ENCODE assay signal across 8 cellular contexts in the genomic region with DNA sequence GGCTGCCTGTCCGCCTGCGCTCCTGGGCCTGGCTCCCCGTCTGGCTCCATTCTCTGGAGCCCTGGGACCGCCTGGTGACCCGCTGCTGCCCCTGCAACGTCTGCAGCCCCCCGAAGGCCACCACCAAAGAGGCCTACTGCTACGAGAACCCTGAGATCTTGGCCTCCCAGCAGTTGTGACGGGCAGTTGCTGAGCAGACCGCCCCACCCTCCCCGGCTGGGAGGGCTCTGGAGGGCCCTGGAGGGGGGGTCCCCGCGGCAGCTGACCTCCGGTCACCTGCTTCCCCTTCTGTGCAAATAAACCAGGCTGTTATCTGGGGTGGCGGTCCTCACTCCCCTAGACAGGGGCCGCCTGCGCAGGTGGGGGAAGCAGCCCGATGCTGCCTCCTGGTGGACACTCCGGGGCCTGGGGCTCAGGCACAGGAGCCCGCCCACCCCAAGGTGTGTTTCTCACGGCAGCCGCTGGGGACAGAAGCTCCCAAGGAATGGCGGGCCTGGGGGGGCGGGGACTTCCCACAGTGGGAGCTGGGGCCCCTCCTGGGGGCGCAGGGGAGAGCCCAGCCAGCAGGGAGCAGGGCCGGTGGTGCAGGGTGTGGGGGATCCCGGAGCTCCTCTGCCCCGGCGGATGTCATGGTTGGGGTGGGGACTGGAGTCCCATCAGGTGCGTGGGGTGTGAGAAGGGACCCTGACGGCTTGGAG. TPM values are rescaled to one million over a fixed set of nuclear protein-coding genes. Genes with fewer than 3 reads are reported as not detected.
DNase-seq lines count a peak whose midpoint lies in the region; ATAC-seq, FAIRE-seq and TF ChIP-seq lines count a peak whose summit lies in the region.

No MANE protein-coding gene starts in this region.

- ATAC-seq in HG02798 (IDR thresholded peaks at IDR 0.05; ENCODE audit: poor library complexity, unreplicated experiment) (peak; percentile 20), HepG2 (peak; percentile 54), GM19395 (IDR thresholded peaks at IDR 0.05; ENCODE audit: unreplicated experiment) (no peak)
- ATAC-seq in activated CD4-positive, alpha-beta T cell treated with anti-CD3 and anti-CD28 coated beads for 36 hours = peak; percentile 33

- H3K79me2 ChIP-seq in HepG2 (ENCODE audit: insufficient read depth, low read length) = peaks cover 15% of the 10 kb centered on the region

- intact Hi-C loops in activated CD4-positive, alpha-beta T cell treated with anti-CD3 and anti-CD28 coated beads for 36 hours (cut with DNase I, micrococcal nuclease) = loop anchor here (1.0 to 5.0 kb wide), 4 partner anchors 13 to 189 kb away; partner anchors contain the start of genes ANAPC2 (in 1 of the 2), NPDC1 (in 1 of the 2), SSNA1 (in 1 of the 2) and TPRN (in 1 of the 2)
- intact Hi-C loops in HepG2 (cut with micrococcal nuclease; ENCODE audit: unreplicated experiment) = loop anchor here (2.0 kb wide), 1 partner anchor 14 kb away; the partner anchor contains the start of gene RNF208

- TF ChIP-seq POLR2A in HepG2 (IDR thresholded peaks at IDR 0.05; ENCODE audit: insufficient read depth in 1 of 2, low read depth in 2 of 2, low read length in 2 of 2) = no peak

- no peaks in the 10 kb centered on the region for H3K36me3 ChIP-seq in CD8-positive, alpha-beta memory T cell (ENCODE audit: insufficient read depth, low read length)
- no peaks in the 10 kb centered on the region for H3K36me3 ChIP-seq in HepG2 (replicated peaks in 1 of 2; ENCODE audit: control insufficient read depth in 1 of 2, insufficient read depth in 2 of 2, low read length in 2 of 2)

- peak overlapping the region; percentile 85 for H3K4me2 ChIP-seq in HepG2 (ENCODE audit: low read depth, low read length)

- POLR2A ChIA-PET in CD8-positive, alpha-beta memory T cell (lab: Charles Lee) = interaction anchor here (0.6 to 1.0 kb wide), 3 partner anchors 18 to 141 kb away, joined by 3 to 4 read pairs (median 3); no protein-coding TSS in a partner anchor
- POLR2A ChIA-PET in activated CD4-positive, alpha-beta T cell treated with anti-CD3 and anti-CD28 coated beads for 36 hours (lab: Charles Lee) = interaction anchor here (0.8 to 0.9 kb wide), 4 partner anchors 8 to 109 kb away, joined by 3 to 5 read pairs (median 4); partner anchors contain the start of gene NELFB
- POLR2A ChIA-PET in HepG2 (lab: Yijun Ruan, JAX) = interaction anchor here (0.6 to 7.4 kb wide), 21 partner anchors 9 to 181 kb away, joined by 3 to 78 read pairs (median 4); partner anchors contain the start of genes ANAPC2, CYSRT1, LRRC26 and MAN1B1

- H3K4me3 ChIP-seq in CD8-positive, alpha-beta memory T cell (ENCODE audit: low read length) = no peak overlapping the region
- peak overlapping the region; percentile 67 to 81 (median 72) for H3K4me3 ChIP-seq in HepG2 (replicated peaks in 1 of 3; ENCODE audit: insufficient read depth in 1 of 3, low read depth in 2 of 3, low read length in 3 of 3)

- H4K20me1 ChIP-seq in HepG2 (ENCODE audit: insufficient read depth, low read length) = no peaks in the 10 kb centered on the region

- peak overlapping the region; percentile 72 for H3K9ac ChIP-seq in HepG2 (ENCODE audit: insufficient read depth, low read depth, low read length)

- H3K4me3 Mint-ChIP-seq in CD8-positive, alpha-beta memory T cell = peak overlapping the region in 2 of 7 donors; percentile 37 to 40
- no peak overlapping the region for H3K4me3 Mint-ChIP-seq in activated CD4-positive, alpha-beta T cell treated with anti-CD3 and anti-CD28 coated beads for 36 hours
- H3K4me3 Mint-ChIP-seq in chondrocyte (ENCODE audit: unreplicated experiment) = no peak overlapping the region

- TF ChIP-seq EP300 in HepG2 (IDR thresholded peaks at IDR 0.05; ENCODE audit: low read depth in 2 of 2, low read length in 2 of 2) (peak in 1 of 2 experiments; percentile 52; a peak in 2 of 4 replicates), HepG2 (CRISPR knock-in tag; IDR thresholded peaks at IDR 0.05; ENCODE audit: borderline replicate concordance) (no peak; the same call in 1 of the 2 replicates)

- no TSS peak for BruUV-seq in HepG2 (replicated peaks; lab: Mats Ljungman, UMichigan)

- H3K9me3 ChIP-seq in CD8-positive, alpha-beta memory T cell (ENCODE audit: low read length) = no peaks in the 10 kb centered on the region
- no peaks in the 10 kb centered on the region for H3K9me3 ChIP-seq in HepG2 (ENCODE audit: low read length)

- H3K4me1 ChIP-seq in CD8-positive, alpha-beta memory T cell (ENCODE audit: insufficient read depth, low read length) = peaks cover 12% of the 10 kb centered on the region
- H3K4me1 ChIP-seq in HepG2 (ENCODE audit: insufficient read depth, low read length) = peaks cover 51% of the 10 kb centered on the region

- H3K27me3 ChIP-seq in CD8-positive, alpha-beta memory T cell (ENCODE audit: insufficient read depth, low read length, poor library complexity, severe bottlenecking) = no peaks in the 10 kb centered on the region
- no peaks in the 10 kb centered on the region for H3K27me3 ChIP-seq in HepG2 (ENCODE audit: control insufficient read depth in 1 of 2, insufficient read depth in 2 of 2, low read length in 2 of 2)

- in situ Hi-C loops in HepG2 (cut with HindIII; ENCODE audit: extremely low pct_ligation_motif_present, low pct_unique_long_range_greater_than_20kb) = no loop called here

- H3K9me3 Mint-ChIP-seq in CD8-positive, alpha-beta memory T cell = no peaks in the 10 kb centered on the region
- H3K9me3 Mint-ChIP-seq in activated CD4-positive, alpha-beta T cell treated with anti-CD3 and anti-CD28 coated beads for 36 hours (ENCODE audit: low read depth) = no peaks in the 10 kb centered on the region
- H3K9me3 Mint-ChIP-seq in chondrocyte (ENCODE audit: low read depth) = no peaks in the 10 kb centered on the region

- peak; percentile 83 to 93 (median 87) for DNase-seq in CD8-positive, alpha-beta memory T cell
- peak; percentile 72 for DNase-seq in NCI-H510A treated with DMSO at 0.1 percent for 48 hours (lab: John Stamatoyannopoulos, UW)
- DNase-seq in activated CD4-positive, alpha-beta T cell treated with anti-CD3 and anti-CD28 coated beads for 36 hours = peak; percentile 96
- no peak for DNase-seq in chondrocyte (ENCODE audit: low spot score)
- peak; percentile 87 for DNase-seq in HepG2 (ENCODE audit: low spot score)
- DNase-seq in stimulated activated CD4-positive, alpha-beta T cell treated with anti-CD3 and anti-CD28 coated beads, Interleukin-4, amount 100 ng/mL, for 1 hour = peak; percentile 94

- FAIRE-seq in HepG2 (lab: Jason Lieb, UNC) = peak; percentile 80

- peaks cover 4 to 11% of the 10 kb centered on the region in 2 donors for H3K27me3 Mint-ChIP-seq in CD8-positive, alpha-beta memory T cell
- H3K27me3 Mint-ChIP-seq in activated CD4-positive, alpha-beta T cell treated with anti-CD3 and anti-CD28 coated beads for 36 hours = peaks cover 2% of the 10 kb centered on the region
- H3K27me3 Mint-ChIP-seq in chondrocyte (ENCODE audit: low read depth) = no peaks in the 10 kb centered on the region

- H2AFZ ChIP-seq in HepG2 (ENCODE audit: low read length) = no peak overlapping the region

- H3K27ac Mint-ChIP-seq in CD8-positive, alpha-beta memory T cell = peak overlapping the region in 1 of 8 donors; percentile 62
- no peak overlapping the region for H3K27ac Mint-ChIP-seq in activated CD4-positive, alpha-beta T cell treated with anti-CD3 and anti-CD28 coated beads for 36 hours
- H3K27ac Mint-ChIP-seq in chondrocyte (ENCODE audit: unreplicated experiment) = no peak overlapping the region

- no CpG with 5 or more reads among the region's 31 CpGs for WGBS in HepG2 (ENCODE audit: low lambda C conversion rate)

- peak overlapping the region; percentile 27 for H3K27ac ChIP-seq in CD8-positive, alpha-beta memory T cell (ENCODE audit: low read depth, low read length)
- H3K27ac ChIP-seq in HepG2 (ENCODE audit: extremely low read length, insufficient read depth, low read length) = peak overlapping the region; percentile 68

- H3K36me3 Mint-ChIP-seq in CD8-positive, alpha-beta memory T cell = peaks cover 0 to 3% (median 0%) of the 10 kb centered on the region in 3 donors
- peaks cover 3% of the 10 kb centered on the region for H3K36me3 Mint-ChIP-seq in activated CD4-positive, alpha-beta T cell treated with anti-CD3 and anti-CD28 coated beads for 36 hours (ENCODE audit: low read depth)
- H3K36me3 Mint-ChIP-seq in chondrocyte (ENCODE audit: low read depth) = no peaks in the 10 kb centered on the region

- TF ChIP-seq CTCF in chondrocyte (IDR thresholded peaks at IDR 0.05) (peak; percentile 99), HepG2 (CRISPR knock-in tag; IDR thresholded peaks at IDR 0.05) (peak; percentile 99)

- TF ChIP-seq RAD21 in HepG2 (CRISPR knock-in tag; IDR thresholded peaks at IDR 0.05) = peak; percentile 94

- CTCF ChIA-PET in CD8-positive, alpha-beta memory T cell (lab: Charles Lee) = interaction anchor here (0.6 to 2.4 kb wide), 36 partner anchors 9 to 822 kb away, joined by 3 to 18 read pairs (median 4); partner anchors contain the start of genes CYSRT1, DPP7, MAN1B1 and NELFB
- CTCF ChIA-PET in activated CD4-positive, alpha-beta T cell treated with anti-CD3 and anti-CD28 coated beads for 36 hours (lab: Charles Lee) = interaction anchor here (0.6 to 1.6 kb wide), 33 partner anchors 9 to 407 kb away, joined by 3 to 23 read pairs (median 5); partner anchors contain the start of genes CYSRT1, MAN1B1, NELFB and RNF208
- CTCF ChIA-PET in HepG2 (lab: Yijun Ruan, JAX; ENCODE audit: low intra/inter-chr PET ratio, low total read pairs) = interaction anchor here (0.9 to 2.6 kb wide), 9 partner anchors 9 to 118 kb away, joined by 3 to 19 read pairs (median 3); partner anchors contain the start of genes ANAPC2, SSNA1 and TOR4A

- H3K4me1 Mint-ChIP-seq in CD8-positive, alpha-beta memory T cell = peaks cover 5 to 31% (median 6%) of the 10 kb centered on the region in 3 donors
- peaks cover 12% of the 10 kb centered on the region for H3K4me1 Mint-ChIP-seq in activated CD4-positive, alpha-beta T cell treated with anti-CD3 and anti-CD28 coated beads for 36 hours
- peaks cover 11% of the 10 kb centered on the region for H3K4me1 Mint-ChIP-seq in chondrocyte (ENCODE audit: low read depth)

RNA-seq across cellular contexts. Expression of gene TUBB4B, which starts 4.7 kb away (rescaled TPM):
- 100 to 1,000 TPM; 322 to 331 TPM for total RNA-seq in CD8-positive, alpha-beta memory T cell
- 64.6 TPM for polyA plus RNA-seq in CD8-positive, alpha-beta memory T cell
- 100 to 1,000 TPM; 264 to 278 TPM for total RNA-seq in activated CD4-positive, alpha-beta T cell treated with anti-CD3 and anti-CD28 coated beads for 36 hours
- total RNA-seq in chondrocyte = 117 to 155 TPM (median 121 TPM) in 3 replicates
- total RNA-seq in HepG2 (2016; rRNA removed; fragmentation: Illumina TruSeq; extraction: Trizol) = 412 and 481 TPM in 2 replicates
- total RNA-seq in HepG2 (2016; cell fraction: cytosol; rRNA removed; fragmentation: Illumina TruSeq; extraction: Trizol; ENCODE audit: low read depth) = 96.3 and 106 TPM in 2 replicates
- 424 and 467 TPM in 2 replicates for total RNA-seq in HepG2 (2016; cell fraction: insoluble cytoplasmic fraction; rRNA removed; fragmentation: Illumina TruSeq; extraction: Trizol)
- 128 TPM in 2 replicates for total RNA-seq in HepG2 (2016; cell fraction: membrane; rRNA removed; fragmentation: Illumina TruSeq; extraction: Trizol)
- total RNA-seq in HepG2 (2016; cell fraction: nucleus; rRNA removed; fragmentation: Illumina TruSeq; extraction: Trizol) = 195 and 203 TPM in 2 replicates
- polyA plus RNA-seq in HepG2 (2011; rRNA removed) = 182 and 243 TPM in 2 replicates
- polyA plus RNA-seq in HepG2 (2011; cell fraction: cytosol; rRNA removed) = 251 and 293 TPM in 2 replicates
- polyA plus RNA-seq in HepG2 (2011; cell fraction: nucleus; rRNA removed) = 210 and 235 TPM in 2 replicates
- 190 and 205 TPM in 2 replicates for polyA plus RNA-seq in HepG2 (2012)
- 115 and 121 TPM in 2 replicates for polyA plus RNA-seq in HepG2 (2016; cell fraction: cytosol; fragmentation: Illumina TruSeq; extraction: Trizol; ENCODE audit: low read depth)
- 587 and 625 TPM in 2 replicates for polyA plus RNA-seq in HepG2 (2016; cell fraction: insoluble cytoplasmic fraction; fragmentation: Illumina TruSeq; extraction: Trizol; ENCODE audit: low read depth)
- 115 and 122 TPM in 2 replicates for polyA plus RNA-seq in HepG2 (2016; cell fraction: membrane; fragmentation: Illumina TruSeq; extraction: Trizol; ENCODE audit: low read depth)
- 355 and 369 TPM in 2 replicates for polyA plus RNA-seq in HepG2 (2016; cell fraction: nucleus; fragmentation: Illumina TruSeq; extraction: Trizol; ENCODE audit: insufficient read depth, low read depth)
- 270 and 721 TPM in 2 replicates for polyA minus RNA-seq in HepG2 (2011; rRNA and poly(A)+ RNA removed; ENCODE audit: low replicate concordance)
- 140 and 144 TPM in 2 replicates for polyA minus RNA-seq in HepG2 (2011; cell fraction: cytosol; rRNA and poly(A)+ RNA removed)
- 74.6 and 75.6 TPM in 2 replicates for polyA minus RNA-seq in HepG2 (2011; cell fraction: nucleus; rRNA and poly(A)+ RNA removed)

RNA-seq across cellular contexts. Expression of gene SLC34A3, which starts 5.7 kb away (rescaled TPM):
- total RNA-seq in CD8-positive, alpha-beta memory T cell = not detected
- not detected for polyA plus RNA-seq in CD8-positive, alpha-beta memory T cell
- total RNA-seq in activated CD4-positive, alpha-beta T cell treated with anti-CD3 and anti-CD28 coated beads for 36 hours = not detected
- total RNA-seq in chondrocyte (not detected in 3 replicates), HepG2 (2016; rRNA removed; fragmentation: Illumina TruSeq; extraction: Trizol) (0.38 and 1.0 TPM in 2 replicates)
- 0.97 and 1.3 TPM in 2 replicates for total RNA-seq in HepG2 (2016; cell fraction: cytosol; rRNA removed; fragmentation: Illumina TruSeq; extraction: Trizol; ENCODE audit: low read depth)
- 0.51 and 0.97 TPM in 2 replicates for total RNA-seq in HepG2 (2016; cell fraction: insoluble cytoplasmic fraction; rRNA removed; fragmentation: Illumina TruSeq; extraction: Trizol)
- total RNA-seq in HepG2 (2016; cell fraction: membrane; rRNA removed; fragmentation: Illumina TruSeq; extraction: Trizol) = 0.74 and 0.76 TPM in 2 replicates
- 0.60 and 0.81 TPM in 2 replicates for total RNA-seq in HepG2 (2016; cell fraction: nucleus; rRNA removed; fragmentation: Illumina TruSeq; extraction: Trizol)
- polyA plus RNA-seq in HepG2 (2011; rRNA removed) = 0.07 and 0.20 TPM in 2 replicates
- polyA plus RNA-seq in HepG2 (2011; cell fraction: cytosol; rRNA removed) = 0.09 and 0.16 TPM in 2 replicates
- polyA plus RNA-seq in HepG2 (2011; cell fraction: nucleus; rRNA removed) = 0.33 and 0.50 TPM in 2 replicates
- polyA plus RNA-seq in HepG2 (2012) = 0.21 and 0.60 TPM in 2 replicates
- polyA plus RNA-seq in HepG2 (2016; cell fraction: cytosol; fragmentation: Illumina TruSeq; extraction: Trizol; ENCODE audit: low read depth) = 0.59 and 0.93 TPM in 2 replicates
- polyA plus RNA-seq in HepG2 (2016; cell fraction: insoluble cytoplasmic fraction; fragmentation: Illumina TruSeq; extraction: Trizol; ENCODE audit: low read depth) = 0.58 and 0.62 TPM in 2 replicates
- 0.52 and 0.70 TPM in 2 replicates for polyA plus RNA-seq in HepG2 (2016; cell fraction: membrane; fragmentation: Illumina TruSeq; extraction: Trizol; ENCODE audit: low read depth)
- 1.2 and 1.8 TPM in 2 replicates for polyA plus RNA-seq in HepG2 (2016; cell fraction: nucleus; fragmentation: Illumina TruSeq; extraction: Trizol; ENCODE audit: insufficient read depth, low read depth)
- polyA minus RNA-seq in HepG2 (2011; rRNA and poly(A)+ RNA removed; ENCODE audit: low replicate concordance) = 0.12 and 0.20 TPM in 2 replicates
- polyA minus RNA-seq in HepG2 (2011; cell fraction: cytosol; rRNA and poly(A)+ RNA removed) = not detected in 2 replicates
- polyA minus RNA-seq in HepG2 (2011; cell fraction: nucleus; rRNA and poly(A)+ RNA removed) = not detected in 2 replicates

RNA-seq across cellular contexts. Expression of gene RNF224, which starts 9.1 kb away (rescaled TPM):
- total RNA-seq in CD8-positive, alpha-beta memory T cell = not detected
- not detected for polyA plus RNA-seq in CD8-positive, alpha-beta memory T cell
- total RNA-seq in activated CD4-positive, alpha-beta T cell treated with anti-CD3 and anti-CD28 coated beads for 36 hours = not detected
- total RNA-seq in chondrocyte (0.22 TPM in 1 of 3 replicates, not detected in the others), HepG2 (2016; rRNA removed; fragmentation: Illumina TruSeq; extraction: Trizol) (0.09 and 0.10 TPM in 2 replicates)
- total RNA-seq in HepG2 (2016; cell fraction: cytosol; rRNA removed; fragmentation: Illumina TruSeq; extraction: Trizol; ENCODE audit: low read depth) = not detected in 2 replicates
- not detected in 2 replicates for total RNA-seq in HepG2 (2016; cell fraction: insoluble cytoplasmic fraction; rRNA removed; fragmentation: Illumina TruSeq; extraction: Trizol)
- 0.12 TPM in 1 of 2 replicates, not detected in the other for total RNA-seq in HepG2 (2016; cell fraction: membrane; rRNA removed; fragmentation: Illumina TruSeq; extraction: Trizol)
- total RNA-seq in HepG2 (2016; cell fraction: nucleus; rRNA removed; fragmentation: Illumina TruSeq; extraction: Trizol) = not detected in 2 replicates
- not detected in 2 replicates for polyA plus RNA-seq in HepG2 (2011; rRNA removed)
- 0.03 and 0.04 TPM in 2 replicates for polyA plus RNA-seq in HepG2 (2011; cell fraction: cytosol; rRNA removed)
- 0.07 and 0.11 TPM in 2 replicates for polyA plus RNA-seq in HepG2 (2011; cell fraction: nucleus; rRNA removed)
- 0.33 and 0.51 TPM in 2 replicates for polyA plus RNA-seq in HepG2 (2012)
- not detected in 2 replicates for polyA plus RNA-seq in HepG2 (2016; cell fraction: cytosol; fragmentation: Illumina TruSeq; extraction: Trizol; ENCODE audit: low read depth)
- polyA plus RNA-seq in HepG2 (2016; cell fraction: insoluble cytoplasmic fraction; fragmentation: Illumina TruSeq; extraction: Trizol; ENCODE audit: low read depth) = 0.25 TPM in 1 of 2 replicates, not detected in the other
- polyA plus RNA-seq in HepG2 (2016; cell fraction: membrane; fragmentation: Illumina TruSeq; extraction: Trizol; ENCODE audit: low read depth) = not detected in 2 replicates
- 0.25 TPM in 1 of 2 replicates, not detected in the other for polyA plus RNA-seq in HepG2 (2016; cell fraction: nucleus; fragmentation: Illumina TruSeq; extraction: Trizol; ENCODE audit: insufficient read depth, low read depth)
- polyA minus RNA-seq in HepG2 (2011; rRNA and poly(A)+ RNA removed; ENCODE audit: low replicate concordance) = 0.10 and 0.44 TPM in 2 replicates
- not detected in 2 replicates for polyA minus RNA-seq in HepG2 (2011; cell fraction: cytosol; rRNA and poly(A)+ RNA removed)
- 0.26 TPM in 1 of 2 replicates, not detected in the other for polyA minus RNA-seq in HepG2 (2011; cell fraction: nucleus; rRNA and poly(A)+ RNA removed)

RNA-seq across cellular contexts. Expression of gene CYSRT1, which starts 11.4 kb away (rescaled TPM):
- under 1 TPM; 0.58 to 0.66 TPM for total RNA-seq in CD8-positive, alpha-beta memory T cell
- polyA plus RNA-seq in CD8-positive, alpha-beta memory T cell = 0.32 TPM
- under 1 TPM; 0.23 to 0.42 TPM for total RNA-seq in activated CD4-positive, alpha-beta T cell treated with anti-CD3 and anti-CD28 coated beads for 36 hours
- total RNA-seq in chondrocyte (0.44 to 0.92 TPM (median 0.79 TPM) in 3 replicates), HepG2 (2016; rRNA removed; fragmentation: Illumina TruSeq; extraction: Trizol) (2.1 and 3.4 TPM in 2 replicates)
- 1.8 and 1.9 TPM in 2 replicates for total RNA-seq in HepG2 (2016; cell fraction: cytosol; rRNA removed; fragmentation: Illumina TruSeq; extraction: Trizol; ENCODE audit: low read depth)
- 2.7 and 3.3 TPM in 2 replicates for total RNA-seq in HepG2 (2016; cell fraction: insoluble cytoplasmic fraction; rRNA removed; fragmentation: Illumina TruSeq; extraction: Trizol)
- 1.3 and 1.4 TPM in 2 replicates for total RNA-seq in HepG2 (2016; cell fraction: membrane; rRNA removed; fragmentation: Illumina TruSeq; extraction: Trizol)
- total RNA-seq in HepG2 (2016; cell fraction: nucleus; rRNA removed; fragmentation: Illumina TruSeq; extraction: Trizol) = 1.1 and 1.2 TPM in 2 replicates
- 1.5 and 1.7 TPM in 2 replicates for polyA plus RNA-seq in HepG2 (2011; rRNA removed)
- 0.82 and 1.8 TPM in 2 replicates for polyA plus RNA-seq in HepG2 (2011; cell fraction: cytosol; rRNA removed)
- 0.95 and 1.2 TPM in 2 replicates for polyA plus RNA-seq in HepG2 (2011; cell fraction: nucleus; rRNA removed)
- 0.80 and 1.1 TPM in 2 replicates for polyA plus RNA-seq in HepG2 (2012)
- 1.2 and 1.3 TPM in 2 replicates for polyA plus RNA-seq in HepG2 (2016; cell fraction: cytosol; fragmentation: Illumina TruSeq; extraction: Trizol; ENCODE audit: low read depth)
- polyA plus RNA-seq in HepG2 (2016; cell fraction: insoluble cytoplasmic fraction; fragmentation: Illumina TruSeq; extraction: Trizol; ENCODE audit: low read depth) = 3.0 and 3.6 TPM in 2 replicates
- 1.1 and 1.3 TPM in 2 replicates for polyA plus RNA-seq in HepG2 (2016; cell fraction: membrane; fragmentation: Illumina TruSeq; extraction: Trizol; ENCODE audit: low read depth)
- 1.2 and 2.1 TPM in 2 replicates for polyA plus RNA-seq in HepG2 (2016; cell fraction: nucleus; fragmentation: Illumina TruSeq; extraction: Trizol; ENCODE audit: insufficient read depth, low read depth)
- polyA minus RNA-seq in HepG2 (2011; rRNA and poly(A)+ RNA removed; ENCODE audit: low replicate concordance) = 2.1 and 2.5 TPM in 2 replicates
- 0.49 and 0.97 TPM in 2 replicates for polyA minus RNA-seq in HepG2 (2011; cell fraction: cytosol; rRNA and poly(A)+ RNA removed)
- polyA minus RNA-seq in HepG2 (2011; cell fraction: nucleus; rRNA and poly(A)+ RNA removed) = 0.52 and 0.87 TPM in 2 replicates

RNA-seq across cellular contexts. Expression of gene RNF208, which starts 14.3 kb away (rescaled TPM):
- 1 to 10 TPM; 2.7 to 3.3 TPM for total RNA-seq in CD8-positive, alpha-beta memory T cell
- polyA plus RNA-seq in CD8-positive, alpha-beta memory T cell = not detected
- total RNA-seq in activated CD4-positive, alpha-beta T cell treated with anti-CD3 and anti-CD28 coated beads for 36 hours = 1 to 10 TPM; 7.1 to 8.9 TPM
- total RNA-seq in chondrocyte (3.3 to 4.4 TPM (median 3.6 TPM) in 3 replicates), HepG2 (2016; rRNA removed; fragmentation: Illumina TruSeq; extraction: Trizol) (1.8 and 2.1 TPM in 2 replicates)
- total RNA-seq in HepG2 (2016; cell fraction: cytosol; rRNA removed; fragmentation: Illumina TruSeq; extraction: Trizol; ENCODE audit: low read depth) = 1.2 and 1.4 TPM in 2 replicates
- total RNA-seq in HepG2 (2016; cell fraction: insoluble cytoplasmic fraction; rRNA removed; fragmentation: Illumina TruSeq; extraction: Trizol) = 1.2 and 2.1 TPM in 2 replicates
- total RNA-seq in HepG2 (2016; cell fraction: membrane; rRNA removed; fragmentation: Illumina TruSeq; extraction: Trizol) = 3.7 and 4.2 TPM in 2 replicates
- total RNA-seq in HepG2 (2016; cell fraction: nucleus; rRNA removed; fragmentation: Illumina TruSeq; extraction: Trizol) = 0.99 and 1.3 TPM in 2 replicates
- 1.6 and 2.0 TPM in 2 replicates for polyA plus RNA-seq in HepG2 (2011; rRNA removed)
- 0.99 and 1.4 TPM in 2 replicates for polyA plus RNA-seq in HepG2 (2011; cell fraction: cytosol; rRNA removed)
- polyA plus RNA-seq in HepG2 (2011; cell fraction: nucleus; rRNA removed) = 14.1 and 17.8 TPM in 2 replicates
- polyA plus RNA-seq in HepG2 (2012) = 9.0 and 16.1 TPM in 2 replicates
- polyA plus RNA-seq in HepG2 (2016; cell fraction: cytosol; fragmentation: Illumina TruSeq; extraction: Trizol; ENCODE audit: low read depth) = 28.1 and 30.5 TPM in 2 replicates
- 15.2 and 22.0 TPM in 2 replicates for polyA plus RNA-seq in HepG2 (2016; cell fraction: insoluble cytoplasmic fraction; fragmentation: Illumina TruSeq; extraction: Trizol; ENCODE audit: low read depth)
- polyA plus RNA-seq in HepG2 (2016; cell fraction: membrane; fragmentation: Illumina TruSeq; extraction: Trizol; ENCODE audit: low read depth) = 36.0 and 38.6 TPM in 2 replicates
- polyA plus RNA-seq in HepG2 (2016; cell fraction: nucleus; fragmentation: Illumina TruSeq; extraction: Trizol; ENCODE audit: insufficient read depth, low read depth) = 23.4 and 23.9 TPM in 2 replicates
- 4.1 TPM in 1 of 2 replicates, not detected in the other for polyA minus RNA-seq in HepG2 (2011; rRNA and poly(A)+ RNA removed; ENCODE audit: low replicate concordance)
- 3.5 and 4.5 TPM in 2 replicates for polyA minus RNA-seq in HepG2 (2011; cell fraction: cytosol; rRNA and poly(A)+ RNA removed)
- polyA minus RNA-seq in HepG2 (2011; cell fraction: nucleus; rRNA and poly(A)+ RNA removed) = 0.62 and 0.77 TPM in 2 replicates
